ENCODE assay signal across 24 cellular contexts in genomic region chr6:1065986-1066385, GRCh38.
"Had no signal": no experiment of that assay in that cellular context is flagged by ENCODE, and none has a peak within 500 bp of the region (broad histone marks: within the 10 kb centered on the region; RNA-seq: fewer than 3 reads in every experiment).

No MANE protein-coding gene starts in this region.

- H3K4me3 ChIP-seq: heart left ventricle, left ventricle myocardium inferior, lung, ovary, right atrium auricular region, right lobe of liver, smooth muscle cell, stomach, testis, thyroid gland, transverse colon, upper lobe of right lung had no signal

- H3K4me1 ChIP-seq: right atrium auricular region, right lobe of liver, thyroid gland, upper lobe of right lung had no signal

- H3K4me1 Mint-ChIP-seq: immature natural killer cell; naive B cell; natural killer cell; stimulated activated memory B cell treated with anti-CD40 and anti-IgM and Interleukin-4, amounts not matched to agents 10 μg/mL and 1 μg/mL and 100 μg/mL, for 72 hours had no signal

- H3K9me3 Mint-ChIP-seq: immature natural killer cell, natural killer cell, nephron progenitor cell had no signal

- H3K36me3 Mint-ChIP-seq: immature natural killer cell; naive B cell; natural killer cell; stimulated activated memory B cell treated with anti-CD40 and anti-IgM and Interleukin-4, amounts not matched to agents 10 μg/mL and 1 μg/mL and 100 μg/mL, for 72 hours had no signal

- H3K4me3 Mint-ChIP-seq: immature natural killer cell; naive B cell; natural killer cell; nephron progenitor cell; stimulated activated memory B cell treated with anti-CD40 and anti-IgM and Interleukin-4, amounts not matched to agents 10 μg/mL and 1 μg/mL and 100 μg/mL, for 72 hours had no signal

- DNase-seq: heart left ventricle; hippocampal formation; immature natural killer cell; left ventricle myocardium inferior; naive B cell; natural killer cell; nephron progenitor cell; ovary; right lobe of liver; stimulated activated CD4-positive, alpha-beta T cell treated with anti-CD3 and anti-CD28 coated beads, Interleukin-1b, Interleukin-23, amount 100 ng/mL, for 48 hours; stimulated activated CD4-positive, alpha-beta T cell treated with anti-CD3 and anti-CD28 coated beads, Interleukin-2, amount 100 ng/mL, for 48 hours; stimulated activated CD4-positive, alpha-beta T cell treated with anti-CD3 and anti-CD28 coated beads, Interleukin-4, amount 100 ng/mL, for 4 hours; stimulated activated CD8-positive, alpha-beta memory T cell treated with anti-CD3 and anti-CD28 coated beads, Interleukin-4, amount 100 ng/mL, for 48 hours; stimulated activated naive CD8-positive, alpha-beta T cell treated with anti-CD3 and anti-CD28 coated beads, Interleukin-15, Interleukin-2, amounts not matched to agents 100 U/mL and 50 U/mL, for 24 hours; stomach; testis; thyroid gland; transverse colon; upper lobe of right lung had no signal

- H3K27me3 ChIP-seq: ovary, right atrium auricular region, right lobe of liver, stomach, testis, thyroid gland, transverse colon, upper lobe of right lung had no signal

- H3K4me2 ChIP-seq: smooth muscle cell had no signal

- H3K27ac Mint-ChIP-seq: immature natural killer cell; naive B cell; natural killer cell; nephron progenitor cell; progenitor cell of endocrine pancreas; stimulated activated memory B cell treated with anti-CD40 and anti-IgM and Interleukin-4, amounts not matched to agents 10 μg/mL and 1 μg/mL and 100 μg/mL, for 72 hours had no signal

- H3K27ac ChIP-seq: heart left ventricle, left ventricle myocardium inferior, ovary, right atrium auricular region, right lobe of liver, testis, thyroid gland, transverse colon, upper lobe of right lung had no signal

- H3K36me3 ChIP-seq: heart left ventricle, left ventricle myocardium inferior, ovary, right atrium auricular region, right lobe of liver, stomach, thyroid gland, transverse colon, upper lobe of right lung had no signal

- H3K9me3 ChIP-seq: heart left ventricle, left ventricle myocardium inferior, ovary, right atrium auricular region, right lobe of liver, stomach, testis, thyroid gland, transverse colon, upper lobe of right lung had no signal
